Comparison of ENCODE assay signal across 1 cellular context in genomic region chr5:177388521-177389052, GRCh38.
TF ChIP-seq lines count a peak whose summit lies in the region.

No MANE protein-coding gene starts in this region.

TF ChIP-seq in IMR-90, 13 proteins besides CTCF, POLR2A, EP300 and RAD21:
- TF ChIP-seq, protein P1, sequence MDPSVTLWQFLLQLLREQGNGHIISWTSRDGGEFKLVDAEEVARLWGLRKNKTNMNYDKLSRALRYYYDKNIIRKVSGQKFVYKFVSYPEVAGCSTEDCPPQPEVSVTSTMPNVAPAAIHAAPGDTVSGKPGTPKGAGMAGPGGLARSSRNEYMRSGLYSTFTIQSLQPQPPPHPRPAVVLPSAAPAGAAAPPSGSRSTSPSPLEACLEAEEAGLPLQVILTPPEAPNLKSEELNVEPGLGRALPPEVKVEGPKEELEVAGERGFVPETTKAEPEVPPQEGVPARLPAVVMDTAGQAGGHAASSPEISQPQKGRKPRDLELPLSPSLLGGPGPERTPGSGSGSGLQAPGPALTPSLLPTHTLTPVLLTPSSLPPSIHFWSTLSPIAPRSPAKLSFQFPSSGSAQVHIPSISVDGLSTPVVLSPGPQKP (IDR thresholded peaks at IDR 0.05; ENCODE audit: borderline replicate concordance, low read depth, low read length), result no peak
- no peak for TF ChIP-seq RCOR1 (IDR thresholded peaks at IDR 0.05; ENCODE audit: insufficient replicate concordance, low read length)
- TF ChIP-seq CHD1 (IDR thresholded peaks at IDR 0.05; ENCODE audit: low read depth, low read length), result no peak
- no peak for TF ChIP-seq FOS (IDR thresholded peaks at IDR 0.05; ENCODE audit: low read depth, low read length)
- TF ChIP-seq MAZ (IDR thresholded peaks at IDR 0.05; ENCODE audit: borderline replicate concordance, low read depth, low read length), result no peak
